ENCODE assay signal across 8 cellular contexts in the genomic region with DNA sequence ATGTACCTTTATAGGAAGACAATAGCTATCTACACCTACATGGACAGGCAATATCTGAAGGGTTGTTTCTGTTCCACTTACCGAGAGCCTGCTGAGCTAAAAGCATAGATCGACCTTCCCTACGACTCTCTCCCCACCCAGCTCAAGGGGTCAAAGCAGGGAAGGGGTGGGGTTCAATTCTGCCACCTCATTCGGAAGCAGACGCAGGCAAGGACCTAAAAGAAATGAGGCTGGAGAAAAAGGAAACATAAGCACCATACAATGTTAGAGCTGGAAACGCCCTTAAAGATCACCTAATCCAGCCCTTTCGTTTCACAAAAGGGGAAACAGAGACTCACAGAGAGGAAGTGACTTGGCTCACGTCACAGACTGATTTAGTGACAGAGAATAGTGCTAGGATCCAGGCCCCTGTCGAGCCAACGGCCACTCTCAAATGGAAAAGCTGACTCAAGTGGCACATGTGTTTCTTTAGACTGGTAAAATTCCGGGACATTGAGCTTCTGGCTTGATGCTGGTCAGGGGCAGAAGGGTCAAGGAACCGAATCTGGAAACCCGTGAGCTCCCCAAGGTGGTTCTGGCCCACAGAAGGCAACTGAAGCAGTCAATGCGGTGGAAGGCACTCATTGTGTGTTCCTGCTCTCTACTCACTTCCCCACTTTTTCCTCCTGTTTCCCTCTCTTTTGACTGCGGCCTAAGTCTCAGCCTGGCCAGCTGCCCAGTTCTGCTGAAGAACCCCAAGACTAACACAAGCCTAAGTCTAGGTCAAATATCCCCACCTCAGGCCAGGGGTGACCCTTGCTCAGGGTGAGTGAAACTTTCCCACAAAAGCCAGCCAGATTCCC. TPM values are rescaled to one million over a fixed set of nuclear protein-coding genes. Genes with fewer than 3 reads are reported as not detected.
DNase-seq lines count a peak whose midpoint lies in the region; ATAC-seq, FAIRE-seq and TF ChIP-seq lines count a peak whose summit lies in the region.

No MANE protein-coding gene starts in this region.

- no peak for TF ChIP-seq CTCF in WERI-Rb-1 (IDR thresholded peaks at IDR 0.05; ENCODE audit: low read depth, low read length)
- TF ChIP-seq CTCF in fibroblast of mammary gland (conservative IDR thresholded peaks at IDR 0.05; ENCODE audit: control insufficient read depth, insufficient read depth, low read depth, low read length): no peak
- TF ChIP-seq CTCF in gastrocnemius medialis (IDR thresholded peaks at IDR 0.05 in 4 of 5, conservative IDR thresholded peaks at IDR 0.05 in 1 of 5): no peak

- in situ Hi-C loops in gastrocnemius medialis (cut with MboI; ENCODE audit: low sequenced_read_pairs in 4 of 4): no loop called here

- H3K4me3 ChIP-seq in WERI-Rb-1 (ENCODE audit: low read depth, low read length) (no peak overlapping the region), fibroblast of mammary gland (ENCODE audit: control insufficient read depth, low read depth, low read length) (no peak overlapping the region), gastrocnemius medialis (no peak overlapping the region)

- ATAC-seq in HG03521 (IDR thresholded peaks at IDR 0.05; ENCODE audit: unreplicated experiment) (peak; percentile 48), gastrocnemius medialis (peak in 1 of 2 donors; percentile 46)

- no peaks in the 10 kb centered on the region for H3K36me3 ChIP-seq in WERI-Rb-1
- no peaks in the 10 kb centered on the region for H3K36me3 ChIP-seq in gastrocnemius medialis

- TF ChIP-seq POLR2A in gastrocnemius medialis (IDR thresholded peaks at IDR 0.05): no peak

- intact Hi-C loops in gastrocnemius medialis (cut with DNase I; ENCODE audit: low total_unique reads): no loop called here

- 0 out of 2 replicates have a peak overlapping the region, but pooled peaks have one; percentile 10 for H3K27ac ChIP-seq in WERI-Rb-1
- H3K27ac ChIP-seq in gastrocnemius medialis: peak overlapping the region; percentile 68 to 77 (median 72)

- H3K27me3 ChIP-seq in WERI-Rb-1 (ENCODE audit: insufficient read depth, low read depth, severe bottlenecking) (peaks cover 8% of the 10 kb centered on the region), gastrocnemius medialis (no peaks in the 10 kb centered on the region)

- H3K9me3 ChIP-seq in WERI-Rb-1 (ENCODE audit: severe bottlenecking) (no peaks in the 10 kb centered on the region), gastrocnemius medialis (no peaks in the 10 kb centered on the region)

- peak; percentile 59 for DNase-seq in stimulated activated CD4-positive, alpha-beta T cell treated with anti-CD3 and anti-CD28 coated beads, Interleukin-15, amount 100 ng/mL, for 24 hours
- no peak for DNase-seq in stimulated activated CD4-positive, alpha-beta T cell treated with anti-CD3 and anti-CD28 coated beads, Interleukin-12 subunit alpha, Interleukin-12 subunit beta, amount 100 ng/mL, for 4 hours
- no peak for DNase-seq in WERI-Rb-1
- DNase-seq in fibroblast of mammary gland (ENCODE audit: low read depth): peak; percentile 37
- DNase-seq in gastrocnemius medialis: no peak
- no peak for DNase-seq in HT-29 (ENCODE audit: low spot score)
- DNase-seq in frontal cortex (ENCODE audit: low spot score in 2 of 2): no peak

- FAIRE-seq in frontal cortex (lab: Jason Lieb, UNC): no peak

- H3K4me1 ChIP-seq in gastrocnemius medialis: no peaks in the 10 kb centered on the region

RNA-seq across cellular contexts. Expression of a gene that starts 7.5 kb away (rescaled TPM):
- total RNA-seq in gastrocnemius medialis (10 to 100 TPM in 1 of 4 donors, 1 to 10 TPM in 3; 1.2 to 11.1 (median 3.5) TPM), frontal cortex (69.3 TPM)
- total RNA-seq in HT-29 (2014; rRNA removed; shearing (Covaris generic)): 0.10 and 0.53 TPM in 2 replicates

Comparison
In these comparisons a context has a peak if more than half of its experiments do, and no peak if none do; other contexts are left out.
1. DNase-seq: peak in stimulated activated CD4-positive, alpha-beta T cell treated with anti-CD3 and anti-CD28 coated beads, Interleukin-15, amount 100 ng/mL, for 24 hours (single experiment) and fibroblast of mammary gland (single experiment); none in stimulated activated CD4-positive, alpha-beta T cell treated with anti-CD3 and anti-CD28 coated beads, Interleukin-12 subunit alpha, Interleukin-12 subunit beta, amount 100 ng/mL, for 4 hours (single experiment), WERI-Rb-1 (single experiment), gastrocnemius medialis (0 of 2), HT-29 (single experiment) and frontal cortex (0 of 2).